Comparison of ENCODE assay signal across 10 cellular contexts in the genomic region with DNA sequence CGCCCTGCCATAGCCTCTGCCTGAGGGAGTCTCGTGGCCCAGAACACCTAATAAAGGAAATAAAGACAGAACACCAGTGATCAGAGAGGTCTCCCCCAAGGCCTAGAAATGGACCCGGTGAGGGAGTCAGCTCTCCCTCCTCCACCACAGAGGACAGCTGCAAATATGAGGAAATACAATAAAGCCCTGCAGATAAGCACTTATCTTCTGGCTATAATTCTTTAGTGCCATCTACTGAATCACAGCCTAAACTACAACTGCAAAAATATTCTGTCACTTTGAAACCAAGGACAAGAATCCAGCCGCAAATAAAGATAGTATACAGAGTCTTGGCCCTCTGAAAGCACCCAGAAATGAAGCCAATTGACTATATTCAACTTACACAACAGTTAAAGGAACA. TPM values are rescaled to one million over a fixed set of nuclear protein-coding genes. Genes with fewer than 3 reads are reported as not detected.
DNase-seq lines count a peak whose midpoint lies in the region; ATAC-seq and TF ChIP-seq lines count a peak whose summit lies in the region.
"Had no signal": no experiment of that assay in that cellular context is flagged by ENCODE, and none has a peak within 500 bp of the region (broad histone marks: within the 10 kb centered on the region; RNA-seq: fewer than 3 reads in every experiment).

No MANE protein-coding gene starts in this region.

- H3K36me3 ChIP-seq in Peyer's patch = no peaks in the 10 kb centered on the region
- H3K36me3 ChIP-seq: esophagus muscularis mucosa had no signal

- TF ChIP-seq CTCF in fibroblast of pulmonary artery (IDR thresholded peaks at IDR 0.05; ENCODE audit: low read length, missing control alignments) (peak; percentile 28), Peyer's patch (IDR thresholded peaks at IDR 0.05) (peak in 1 of 6 experiments; percentile 5), coronary artery (IDR thresholded peaks at IDR 0.05) (no peak)

- DNase-seq in DMS53 treated with DMSO at 0.1 percent for 48 hours (lab: John Stamatoyannopoulos, UW; ENCODE audit: unreplicated experiment) (peak; percentile 56), RPMI7951 (ENCODE audit: low read depth) (peak; percentile 66), fibroblast of pulmonary artery (ENCODE audit: low read depth) (peak; percentile 42), dedifferentiated amniotic fluid mesenchymal stem cell (ENCODE audit: extremely low spot score) (no peak), Peyer's patch (no peak), coronary artery (ENCODE audit: low spot score) (no peak)
- DNase-seq: activated T-cell treated with anti-CD3 and anti-CD28 coated beads, Interleukin-2, amount 50 U/mL, for 1 hour had no signal

- H3K27ac ChIP-seq in Peyer's patch = no peak overlapping the region
- no peak overlapping the region for H3K27ac ChIP-seq in coronary artery
- H3K27ac ChIP-seq: esophagus muscularis mucosa had no signal

- no peak for TF ChIP-seq POLR2A in Peyer's patch (IDR thresholded peaks at IDR 0.05)

- H3K4me1 ChIP-seq in Peyer's patch = no peaks in the 10 kb centered on the region

- peak; percentile 51 for ATAC-seq in HG02885 (IDR thresholded peaks at IDR 0.05; ENCODE audit: poor library complexity, unreplicated experiment)
- ATAC-seq in HG02852 (IDR thresholded peaks at IDR 0.05; ENCODE audit: unreplicated experiment) = no peak

- H3K9me3 ChIP-seq in Peyer's patch = no peaks in the 10 kb centered on the region

- no peaks in the 10 kb centered on the region for H3K27me3 ChIP-seq in Peyer's patch
- H3K27me3 ChIP-seq: esophagus muscularis mucosa had no signal

- no peak overlapping the region for H3K4me3 ChIP-seq in fibroblast of pulmonary artery (replicated peaks; ENCODE audit: low read depth, low read length)
- H3K4me3 ChIP-seq in Peyer's patch = no peak overlapping the region
- H3K4me3 ChIP-seq in coronary artery = no peak overlapping the region
- H3K4me3 ChIP-seq: esophagus muscularis mucosa had no signal

RNA-seq across cellular contexts. Expression of gene TACR1, which starts 42.4 kb away (rescaled TPM):
- total RNA-seq in RPMI7951 (2014; rRNA removed; shearing (Covaris generic)) = not detected in 2 replicates
- total RNA-seq in Peyer's patch = 1 to 10 TPM in 2 of 4 donors, not detected in 2; 1.1 to 5.6 TPM

Comparison
In these comparisons a context has a peak if more than half of its experiments do, and no peak if none do; other contexts are left out.
1. DNase-seq: peak in DMS53 treated with DMSO at 0.1 percent for 48 hours (single experiment), RPMI7951 (single experiment) and fibroblast of pulmonary artery (single experiment); none in dedifferentiated amniotic fluid mesenchymal stem cell (single experiment), Peyer's patch (0 of 3) and coronary artery (single experiment).